Comparison of ENCODE assay signal across 35 cellular contexts in the genomic region with DNA sequence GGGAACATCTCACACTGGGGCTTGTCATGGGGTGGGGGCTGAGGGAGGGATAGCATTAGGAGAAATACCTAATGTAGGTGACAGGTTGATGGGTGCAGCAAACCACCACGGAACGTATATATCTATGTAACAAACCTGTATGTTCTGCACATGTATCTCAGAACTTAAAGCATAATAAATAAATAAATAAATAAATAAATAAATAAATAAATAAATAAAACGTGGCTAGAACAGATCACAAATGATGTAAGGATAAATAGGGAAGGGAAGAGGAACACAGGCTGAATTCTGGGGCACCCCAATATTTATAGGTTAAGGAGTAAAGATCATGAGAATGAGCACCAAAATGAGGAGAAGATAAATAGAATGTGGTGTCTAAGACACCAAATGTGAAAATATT.
"Had no signal": no experiment of that assay in that cellular context is flagged by ENCODE, and none has a peak within 500 bp of the region (broad histone marks: within the 10 kb centered on the region; RNA-seq: fewer than 3 reads in every experiment).

No MANE protein-coding gene starts in this region.

- H3K4me3 ChIP-seq: MG63 had no signal

- H3K36me3 ChIP-seq: MG63 had no signal

- DNase-seq: Karpas-422, Kasumi-1, MG63, MM.1S, MV-4-11, NCI-H1048, NCI-H1092, NCI-H1092 treated with DMSO at 0.1 percent for 48 hours, NCI-H1105, NCI-H1105 treated with DMSO at 0.1 percent for 48 hours, NCI-H1417, NCI-H1417 treated with DMSO at 0.1 percent for 48 hours, NCI-H1436, NCI-H1436 treated with DMSO at 0.1 percent for 48 hours, NCI-H146, NCI-H1694, NCI-H1694 treated with DMSO at 0.1 percent for 48 hours, NCI-H187, NCI-H187 treated with DMSO at 0.1 percent for 48 hours, NCI-H1930, NCI-H2029, NCI-H2029 treated with DMSO at 0.1 percent for 48 hours, NCI-H2081, NCI-H2081 treated with DMSO at 0.1 percent for 48 hours, NCI-H2107, NCI-H2171, NCI-H2171 treated with DMSO at 0.1 percent for 48 hours, NCI-H2227 treated with DMSO at 0.1 percent for 48 hours, NCI-H226, NCI-H345, NCI-H446, NCI-H446 treated with DMSO at 0.1 percent for 48 hours, NCI-H510A, NCI-H510A treated with DMSO at 0.1 percent for 48 hours, NCI-H524 had no signal

- H3K9me3 ChIP-seq: MG63 had no signal
